ENCODE assay signal across 8 cellular contexts in the genomic region with DNA sequence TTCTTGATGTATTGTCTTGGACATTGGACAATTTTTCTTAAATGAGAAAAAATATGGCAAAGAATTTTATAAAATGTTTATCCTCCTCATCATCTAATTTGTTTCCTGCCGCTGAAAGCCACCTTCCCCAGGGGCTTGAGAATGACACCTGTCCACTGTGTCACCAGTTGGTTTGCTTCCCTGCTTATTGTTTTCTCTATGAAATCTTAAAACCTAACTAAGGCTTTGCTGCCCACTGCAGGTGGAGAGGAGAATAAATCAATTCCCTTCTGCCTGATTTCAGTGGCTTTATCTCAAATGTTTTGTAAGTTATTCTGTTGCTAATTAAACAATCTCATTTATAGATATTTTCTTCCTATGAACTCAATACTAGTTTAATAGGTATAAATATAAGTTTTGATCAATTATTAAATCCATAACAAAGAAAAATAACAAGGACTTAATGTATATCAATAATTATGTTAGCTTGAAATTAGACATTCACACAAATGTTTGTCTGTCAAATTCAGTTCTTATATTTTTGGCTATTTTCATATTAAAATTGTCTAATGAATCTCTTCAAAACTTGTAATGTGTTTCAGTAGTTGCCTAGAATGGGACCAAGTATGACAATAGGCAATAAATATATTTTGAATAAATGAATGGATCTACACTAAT.
DNase-seq lines count a peak whose midpoint lies in the region; ATAC-seq, FAIRE-seq and TF ChIP-seq lines count a peak whose summit lies in the region.

No MANE protein-coding gene starts in this region.

- no peaks in the 10 kb centered on the region for H3K9me1 ChIP-seq in K562 (ENCODE audit: control insufficient read depth, insufficient read depth, low read length)

- WGBS in K562 (ENCODE audit: insufficient coverage, low coverage, missing lambda C conversion rate): 0% methylated on average over 1 of the region's 1 CpG
- WGBS in HepG2 (ENCODE audit: low lambda C conversion rate): 0% methylated on average over 1 of the region's 1 CpG

- no peaks in the 10 kb centered on the region for H4K20me1 ChIP-seq in K562 (replicated peaks; ENCODE audit: control insufficient read depth, insufficient read depth, low read length)
- H4K20me1 ChIP-seq in HepG2 (ENCODE audit: insufficient read depth, low read length): no peaks in the 10 kb centered on the region

- H3K9me3 ChIP-seq in K562 (replicated peaks; ENCODE audit: control insufficient read depth, insufficient read depth, low read depth, low read length) (no peaks in the 10 kb centered on the region), HepG2 (ENCODE audit: low read length) (no peaks in the 10 kb centered on the region)

- H3K27me3 ChIP-seq in K562 (ENCODE audit: control insufficient read depth in 2 of 2, insufficient read depth in 2 of 2, low read length in 2 of 2) (no peaks in the 10 kb centered on the region), HepG2 (ENCODE audit: control insufficient read depth in 1 of 2, insufficient read depth in 2 of 2, low read length in 2 of 2) (no peaks in the 10 kb centered on the region)

- H3K36me3 ChIP-seq in K562 (ENCODE audit: control insufficient read depth, insufficient read depth, low read length) (no peaks in the 10 kb centered on the region), HepG2 (replicated peaks in 1 of 2; ENCODE audit: control insufficient read depth in 1 of 2, insufficient read depth in 2 of 2, low read length in 2 of 2) (no peaks in the 10 kb centered on the region)

- no peaks in the 10 kb centered on the region for H3K79me2 ChIP-seq in K562 (ENCODE audit: control insufficient read depth, insufficient read depth, low read length)
- no peaks in the 10 kb centered on the region for H3K79me2 ChIP-seq in HepG2 (ENCODE audit: insufficient read depth, low read length)

- DNase-seq in AG20443 (ENCODE audit: low spot score) (peak; percentile 2), GM18507 (ENCODE audit: extremely low spot score, insufficient read length, low read depth) (no peak), NCI-H2107 treated with DMSO at 0.1 percent for 48 hours (lab: John Stamatoyannopoulos, UW; ENCODE audit: unreplicated experiment) (peak; percentile 67), K562 (ENCODE audit: extremely low read depth in 1 of 4, low spot score in 3 of 4) (peak in 1 of 4 experiments; percentile 13), HepG2 (ENCODE audit: low spot score) (peak; percentile 45)
- DNase-seq in activated CD8-positive, alpha-beta memory T cell treated with anti-CD3 and anti-CD28 coated beads, Interleukin-2, amount 50 U/mL, for 4 hours: no peak

- H2AFZ ChIP-seq in K562 (ENCODE audit: low read depth, low read length) (no peak overlapping the region), HepG2 (ENCODE audit: low read length) (no peak overlapping the region)

- peak in 1 of 2 experiments; percentile 36; a peak in 1 of 4 replicates for TF ChIP-seq RAD21 in K562 (CRISPR knock-in tag; conservative IDR thresholded peaks at IDR 0.05 in 1 of 2, IDR thresholded peaks at IDR 0.05 in 1 of 2)
- no peak for TF ChIP-seq RAD21 in HepG2 (CRISPR knock-in tag; IDR thresholded peaks at IDR 0.05)

- POLR2A ChIA-PET in K562 (lab: Yijun Ruan, JAX) (no interaction called here), HepG2 (lab: Yijun Ruan, JAX) (no interaction called here)

- intact Hi-C loops in K562 (cut with micrococcal nuclease): no loop called here
- intact Hi-C loops in HepG2 (cut with micrococcal nuclease; ENCODE audit: unreplicated experiment): loop anchor here (1.0 to 2.0 kb wide), 2 partner anchors 152 to 184 kb away; no protein-coding TSS in a partner anchor

- H3K4me3 ChIP-seq in K562 (no peak overlapping the region), HepG2 (replicated peaks in 1 of 3; ENCODE audit: insufficient read depth in 1 of 3, low read depth in 2 of 3, low read length in 3 of 3) (no peak overlapping the region)

- H3K27ac ChIP-seq in K562 (ENCODE audit: extremely low read depth, low read depth, low read length) (no peak overlapping the region), HepG2 (ENCODE audit: extremely low read length, insufficient read depth, low read length) (no peak overlapping the region)

- H3K9ac ChIP-seq in K562 (ENCODE audit: insufficient read depth in 1 of 2, low read depth in 2 of 2, low read length in 2 of 2) (no peak overlapping the region), HepG2 (ENCODE audit: insufficient read depth, low read depth, low read length) (no peak overlapping the region)

- TF ChIP-seq POLR2A in K562 (conservative IDR thresholded peaks at IDR 0.05) (no peak), HepG2 (IDR thresholded peaks at IDR 0.05; ENCODE audit: insufficient read depth in 1 of 2, low read depth in 2 of 2, low read length in 2 of 2) (no peak)

- in situ Hi-C loops in K562 (cut with MboI) (no loop called here), HepG2 (cut with HindIII; ENCODE audit: extremely low pct_ligation_motif_present, low pct_unique_long_range_greater_than_20kb) (loop anchor here (5.0 kb wide), 1 partner anchor 188 kb away; no protein-coding TSS in a partner anchor)

- H3K4me2 ChIP-seq in K562 (ENCODE audit: insufficient read depth, low read length): no peak overlapping the region
- H3K4me2 ChIP-seq in HepG2 (ENCODE audit: low read depth, low read length): no peak overlapping the region

- peak; percentile 67 for FAIRE-seq in GM18507 (lab: Jason Lieb, UNC)
- no peak for FAIRE-seq in K562 (lab: Jason Lieb, UNC)
- peak; percentile 40 for FAIRE-seq in HepG2 (lab: Jason Lieb, UNC)

- BruUV-seq in K562 (replicated peaks; lab: Mats Ljungman, UMichigan) (no TSS peak), HepG2 (replicated peaks; lab: Mats Ljungman, UMichigan) (no TSS peak)

- TF ChIP-seq EP300 in K562 (IDR thresholded peaks at IDR 0.05; ENCODE audit: low read length): no peak
- TF ChIP-seq EP300 in HepG2 (IDR thresholded peaks at IDR 0.05; ENCODE audit: low read depth in 2 of 2, low read length in 2 of 2): no peak
- no peak for TF ChIP-seq EP300 in HepG2 (CRISPR knock-in tag; IDR thresholded peaks at IDR 0.05; ENCODE audit: borderline replicate concordance)

- TF ChIP-seq CTCF in K562 (IDR thresholded peaks at IDR 0.05 in 2 of 3, conservative IDR thresholded peaks at IDR 0.05 in 1 of 3; ENCODE audit: insufficient read depth in 2 of 3, low read depth in 1 of 3, low read length in 3 of 3) (peak in 2 of 3 experiments; percentile 3 to 28; a peak in 2 of 6 replicates), HepG2 (CRISPR knock-in tag; IDR thresholded peaks at IDR 0.05) (peak; percentile 66)

- ATAC-seq in HG02885 (IDR thresholded peaks at IDR 0.05; ENCODE audit: poor library complexity, unreplicated experiment): peak; percentile 77
- ATAC-seq in K562: no peak
- peak; percentile 57 for ATAC-seq in HepG2
- ATAC-seq in HG03469 (IDR thresholded peaks at IDR 0.05; ENCODE audit: unreplicated experiment): no peak

- CTCF ChIA-PET in K562 (lab: Yijun Ruan, JAX; ENCODE audit: low intra/inter-chr PET ratio) (no interaction called here), HepG2 (lab: Yijun Ruan, JAX; ENCODE audit: low intra/inter-chr PET ratio, low total read pairs) (interaction anchor here (3.8 kb wide), 1 partner anchor 184 kb away, joined by 26 read pairs; no protein-coding TSS in a partner anchor)

- no peaks in the 10 kb centered on the region for H3K4me1 ChIP-seq in K562 (replicated peaks in 1 of 2; ENCODE audit: control insufficient read depth in 2 of 2, insufficient read depth in 2 of 2, low read length in 2 of 2)
- no peaks in the 10 kb centered on the region for H3K4me1 ChIP-seq in HepG2 (ENCODE audit: insufficient read depth, low read length)

TF ChIP-seq in K562, 482 proteins besides CTCF, POLR2A, EP300 and RAD21:
- TF ChIP-seq SRSF9 (IDR thresholded peaks at IDR 0.05; ENCODE audit: borderline replicate concordance, low read depth, low read length) (no peak), RFX7 (CRISPR knock-in tag; IDR thresholded peaks at IDR 0.05) (no peak), POLR2G (IDR thresholded peaks at IDR 0.05; ENCODE audit: low read depth, low read length) (no peak), HNRNPLL (IDR thresholded peaks at IDR 0.05; ENCODE audit: low read depth, low read length, poor library complexity, severe bottlenecking) (no peak), YBX1 (IDR thresholded peaks at IDR 0.05) (no peak), ZFP1 (CRISPR knock-in tag; IDR thresholded peaks at IDR 0.05) (no peak)
- TF ChIP-seq, protein P1, sequence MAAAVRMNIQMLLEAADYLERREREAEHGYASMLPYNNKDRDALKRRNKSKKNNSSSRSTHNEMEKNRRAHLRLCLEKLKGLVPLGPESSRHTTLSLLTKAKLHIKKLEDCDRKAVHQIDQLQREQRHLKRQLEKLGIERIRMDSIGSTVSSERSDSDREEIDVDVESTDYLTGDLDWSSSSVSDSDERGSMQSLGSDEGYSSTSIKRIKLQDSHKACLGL (CRISPR knock-in tag; IDR thresholded peaks at IDR 0.05; ENCODE audit: borderline replicate concordance, poor library complexity, severe bottlenecking): no peak

TF ChIP-seq in HepG2, 621 proteins besides CTCF, POLR2A, EP300 and RAD21 (continues in another document):
- TF ChIP-seq NR2F2 (IDR thresholded peaks at IDR 0.05; ENCODE audit: borderline replicate concordance, low read depth): no peak
- no peak for TF ChIP-seq ZNF138 (CRISPR knock-in tag; IDR thresholded peaks at IDR 0.05; ENCODE audit: low read depth)
- TF ChIP-seq, protein P2, sequence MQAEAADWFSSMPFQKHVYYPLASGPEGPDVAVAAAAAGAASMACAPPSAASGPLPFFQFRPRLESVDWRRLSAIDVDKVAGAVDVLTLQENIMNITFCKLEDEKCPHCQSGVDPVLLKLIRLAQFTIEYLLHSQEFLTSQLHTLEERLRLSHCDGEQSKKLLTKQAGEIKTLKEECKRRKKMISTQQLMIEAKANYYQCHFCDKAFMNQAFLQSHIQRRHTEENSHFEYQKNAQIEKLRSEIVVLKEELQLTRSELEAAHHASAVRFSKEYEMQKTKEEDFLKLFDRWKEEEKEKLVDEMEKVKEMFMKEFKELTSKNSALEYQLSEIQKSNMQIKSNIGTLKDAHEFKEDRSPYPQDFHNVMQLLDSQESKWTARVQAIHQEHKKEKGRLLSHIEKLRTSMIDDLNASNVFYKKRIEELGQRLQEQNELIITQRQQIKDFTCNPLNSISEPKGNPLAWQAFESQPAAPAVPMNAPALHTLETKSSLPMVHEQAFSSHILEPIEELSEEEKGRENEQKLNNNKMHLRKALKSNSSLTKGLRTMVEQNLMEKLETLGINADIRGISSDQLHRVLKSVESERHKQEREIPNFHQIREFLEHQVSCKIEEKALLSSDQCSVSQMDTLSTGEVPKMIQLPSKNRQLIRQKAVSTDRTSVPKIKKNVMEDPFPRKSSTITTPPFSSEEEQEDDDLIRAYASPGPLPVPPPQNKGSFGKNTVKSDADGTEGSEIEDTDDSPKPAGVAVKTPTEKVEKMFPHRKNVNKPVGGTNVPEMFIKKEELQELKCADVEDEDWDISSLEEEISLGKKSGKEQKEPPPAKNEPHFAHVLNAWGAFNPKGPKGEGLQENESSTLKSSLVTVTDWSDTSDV (CRISPR knock-in tag; IDR thresholded peaks at IDR 0.05): no peak
- TF ChIP-seq ZNF746 (CRISPR knock-in tag; IDR thresholded peaks at IDR 0.05): no peak
- TF ChIP-seq XBP1 (CRISPR knock-in tag; IDR thresholded peaks at IDR 0.05): no peak
- TF ChIP-seq STAG1 (CRISPR knock-in tag; IDR thresholded peaks at IDR 0.05): peak; percentile 74
- peak; percentile 45; the same call in 1 of the 2 replicates for TF ChIP-seq SMC3 (IDR thresholded peaks at IDR 0.05; ENCODE audit: low read length)
- no peak for TF ChIP-seq MEIS2 (CRISPR knock-in tag; IDR thresholded peaks at IDR 0.05)
- TF ChIP-seq ZNF235 (CRISPR knock-in tag; IDR thresholded peaks at IDR 0.05; ENCODE audit: borderline replicate concordance): no peak

Comparison
In these comparisons a context has a peak if more than half of its experiments do, and no peak if none do; other contexts are left out.
1. DNase-seq: peak in AG20443 (single experiment), NCI-H2107 treated with DMSO at 0.1 percent for 48 hours (single experiment) and HepG2 (single experiment); none in GM18507 (single experiment) and activated CD8-positive, alpha-beta memory T cell treated with anti-CD3 and anti-CD28 coated beads, Interleukin-2, amount 50 U/mL, for 4 hours (single experiment).
2. ATAC-seq: peak in HG02885 (single experiment) and HepG2 (single experiment); none in K562 (single experiment) and HG03469 (single experiment).